In the genomic region with DNA sequence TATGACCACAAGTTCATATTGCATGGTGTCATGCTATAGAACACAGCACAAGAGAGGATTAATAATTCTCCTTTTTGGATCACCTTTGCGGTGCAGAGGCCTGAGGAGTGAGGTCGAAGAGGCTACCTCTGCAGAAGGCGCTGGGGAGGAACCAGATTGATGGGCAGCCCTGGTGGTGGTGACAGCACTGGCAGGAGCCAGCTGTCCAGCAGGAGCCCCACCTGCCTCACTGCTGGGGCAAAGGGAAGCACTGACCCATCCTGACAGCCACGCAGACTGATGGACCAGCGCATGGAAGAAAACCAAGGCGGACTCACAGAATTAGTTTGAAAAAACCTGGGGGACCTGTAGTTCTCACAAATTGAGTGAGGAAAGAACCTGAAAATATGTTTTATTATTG, we compare ENCODE assay signal across 1 cellular context.
TF ChIP-seq lines count a peak whose summit lies in the region.

No MANE protein-coding gene starts in this region.

TF ChIP-seq in GM23338, 12 proteins besides CTCF, POLR2A, EP300 and RAD21 (continued from another document):
- TF ChIP-seq, protein P1, sequence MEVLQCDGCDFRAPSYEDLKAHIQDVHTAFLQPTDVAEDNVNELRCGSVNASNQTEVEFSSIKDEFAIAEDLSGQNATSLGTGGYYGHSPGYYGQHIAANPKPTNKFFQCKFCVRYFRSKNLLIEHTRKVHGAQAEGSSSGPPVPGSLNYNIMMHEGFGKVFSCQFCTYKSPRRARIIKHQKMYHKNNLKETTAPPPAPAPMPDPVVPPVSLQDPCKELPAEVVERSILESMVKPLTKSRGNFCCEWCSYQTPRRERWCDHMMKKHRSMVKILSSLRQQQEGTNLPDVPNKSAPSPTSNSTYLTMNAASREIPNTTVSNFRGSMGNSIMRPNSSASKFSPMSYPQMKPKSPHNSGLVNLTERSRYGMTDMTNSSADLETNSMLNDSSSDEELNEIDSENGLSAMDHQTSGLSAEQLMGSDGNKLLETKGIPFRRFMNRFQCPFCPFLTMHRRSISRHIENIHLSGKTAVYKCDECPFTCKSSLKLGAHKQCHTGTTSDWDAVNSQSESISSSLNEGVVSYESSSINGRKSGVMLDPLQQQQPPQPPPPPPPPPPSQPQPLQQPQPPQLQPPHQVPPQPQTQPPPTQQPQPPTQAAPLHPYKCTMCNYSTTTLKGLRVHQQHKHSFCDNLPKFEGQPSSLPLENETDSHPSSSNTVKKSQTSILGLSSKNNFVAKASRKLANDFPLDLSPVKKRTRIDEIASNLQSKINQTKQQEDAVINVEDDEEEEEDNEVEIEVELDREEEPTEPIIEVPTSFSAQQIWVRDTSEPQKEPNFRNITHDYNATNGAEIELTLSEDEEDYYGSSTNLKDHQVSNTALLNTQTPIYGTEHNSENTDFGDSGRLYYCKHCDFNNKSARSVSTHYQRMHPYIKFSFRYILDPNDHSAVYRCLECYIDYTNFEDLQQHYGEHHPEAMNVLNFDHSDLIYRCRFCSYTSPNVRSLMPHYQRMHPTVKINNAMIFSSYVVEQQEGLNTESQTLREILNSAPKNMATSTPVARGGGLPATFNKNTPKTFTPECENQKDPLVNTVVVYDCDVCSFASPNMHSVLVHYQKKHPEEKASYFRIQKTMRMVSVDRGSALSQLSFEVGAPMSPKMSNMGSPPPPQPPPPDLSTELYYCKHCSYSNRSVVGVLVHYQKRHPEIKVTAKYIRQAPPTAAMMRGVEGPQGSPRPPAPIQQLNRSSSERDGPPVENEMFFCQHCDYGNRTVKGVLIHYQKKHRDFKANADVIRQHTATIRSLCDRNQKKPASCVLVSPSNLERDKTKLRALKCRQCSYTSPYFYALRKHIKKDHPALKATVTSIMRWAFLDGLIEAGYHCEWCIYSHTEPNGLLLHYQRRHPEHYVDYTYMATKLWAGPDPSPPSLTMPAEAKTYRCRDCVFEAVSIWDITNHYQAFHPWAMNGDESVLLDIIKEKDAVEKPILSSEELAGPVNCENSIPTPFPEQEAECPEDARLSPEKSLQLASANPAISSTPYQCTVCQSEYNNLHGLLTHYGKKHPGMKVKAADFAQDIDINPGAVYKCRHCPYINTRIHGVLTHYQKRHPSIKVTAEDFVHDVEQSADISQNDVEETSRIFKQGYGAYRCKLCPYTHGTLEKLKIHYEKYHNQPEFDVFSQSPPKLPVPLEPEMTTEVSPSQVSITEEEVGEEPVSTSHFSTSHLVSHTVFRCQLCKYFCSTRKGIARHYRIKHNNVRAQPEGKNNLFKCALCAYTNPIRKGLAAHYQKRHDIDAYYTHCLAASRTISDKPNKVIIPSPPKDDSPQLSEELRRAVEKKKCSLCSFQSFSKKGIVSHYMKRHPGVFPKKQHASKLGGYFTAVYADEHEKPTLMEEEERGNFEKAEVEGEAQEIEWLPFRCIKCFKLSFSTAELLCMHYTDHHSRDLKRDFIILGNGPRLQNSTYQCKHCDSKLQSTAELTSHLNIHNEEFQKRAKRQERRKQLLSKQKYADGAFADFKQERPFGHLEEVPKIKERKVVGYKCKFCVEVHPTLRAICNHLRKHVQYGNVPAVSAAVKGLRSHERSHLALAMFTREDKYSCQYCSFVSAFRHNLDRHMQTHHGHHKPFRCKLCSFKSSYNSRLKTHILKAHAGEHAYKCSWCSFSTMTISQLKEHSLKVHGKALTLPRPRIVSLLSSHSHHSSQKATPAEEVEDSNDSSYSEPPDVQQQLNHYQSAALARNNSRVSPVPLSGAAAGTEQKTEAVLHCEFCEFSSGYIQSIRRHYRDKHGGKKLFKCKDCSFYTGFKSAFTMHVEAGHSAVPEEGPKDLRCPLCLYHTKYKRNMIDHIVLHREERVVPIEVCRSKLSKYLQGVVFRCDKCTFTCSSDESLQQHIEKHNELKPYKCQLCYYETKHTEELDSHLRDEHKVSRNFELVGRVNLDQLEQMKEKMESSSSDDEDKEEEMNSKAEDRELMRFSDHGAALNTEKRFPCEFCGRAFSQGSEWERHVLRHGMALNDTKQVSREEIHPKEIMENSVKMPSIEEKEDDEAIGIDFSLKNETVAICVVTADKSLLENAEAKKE (CRISPR knock-in tag; IDR thresholded peaks at IDR 0.05) = no peak
- no peak for TF ChIP-seq POLR2AphosphoS5 (IDR thresholded peaks at IDR 0.05; ENCODE audit: low read depth)
- TF ChIP-seq EZH2 (IDR thresholded peaks at IDR 0.05; ENCODE audit: low read depth, unreplicated experiment) = no peak
- no peak for TF ChIP-seq JUNB (IDR thresholded peaks at IDR 0.05; ENCODE audit: unreplicated experiment)
- TF ChIP-seq, protein P2, sequence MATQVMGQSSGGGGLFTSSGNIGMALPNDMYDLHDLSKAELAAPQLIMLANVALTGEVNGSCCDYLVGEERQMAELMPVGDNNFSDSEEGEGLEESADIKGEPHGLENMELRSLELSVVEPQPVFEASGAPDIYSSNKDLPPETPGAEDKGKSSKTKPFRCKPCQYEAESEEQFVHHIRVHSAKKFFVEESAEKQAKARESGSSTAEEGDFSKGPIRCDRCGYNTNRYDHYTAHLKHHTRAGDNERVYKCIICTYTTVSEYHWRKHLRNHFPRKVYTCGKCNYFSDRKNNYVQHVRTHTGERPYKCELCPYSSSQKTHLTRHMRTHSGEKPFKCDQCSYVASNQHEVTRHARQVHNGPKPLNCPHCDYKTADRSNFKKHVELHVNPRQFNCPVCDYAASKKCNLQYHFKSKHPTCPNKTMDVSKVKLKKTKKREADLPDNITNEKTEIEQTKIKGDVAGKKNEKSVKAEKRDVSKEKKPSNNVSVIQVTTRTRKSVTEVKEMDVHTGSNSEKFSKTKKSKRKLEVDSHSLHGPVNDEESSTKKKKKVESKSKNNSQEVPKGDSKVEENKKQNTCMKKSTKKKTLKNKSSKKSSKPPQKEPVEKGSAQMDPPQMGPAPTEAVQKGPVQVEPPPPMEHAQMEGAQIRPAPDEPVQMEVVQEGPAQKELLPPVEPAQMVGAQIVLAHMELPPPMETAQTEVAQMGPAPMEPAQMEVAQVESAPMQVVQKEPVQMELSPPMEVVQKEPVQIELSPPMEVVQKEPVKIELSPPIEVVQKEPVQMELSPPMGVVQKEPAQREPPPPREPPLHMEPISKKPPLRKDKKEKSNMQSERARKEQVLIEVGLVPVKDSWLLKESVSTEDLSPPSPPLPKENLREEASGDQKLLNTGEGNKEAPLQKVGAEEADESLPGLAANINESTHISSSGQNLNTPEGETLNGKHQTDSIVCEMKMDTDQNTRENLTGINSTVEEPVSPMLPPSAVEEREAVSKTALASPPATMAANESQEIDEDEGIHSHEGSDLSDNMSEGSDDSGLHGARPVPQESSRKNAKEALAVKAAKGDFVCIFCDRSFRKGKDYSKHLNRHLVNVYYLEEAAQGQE (IDR thresholded peaks at IDR 0.05; ENCODE audit: unreplicated experiment) = no peak
